8 cellular contexts compared by ENCODE assay signal in the genomic region with DNA sequence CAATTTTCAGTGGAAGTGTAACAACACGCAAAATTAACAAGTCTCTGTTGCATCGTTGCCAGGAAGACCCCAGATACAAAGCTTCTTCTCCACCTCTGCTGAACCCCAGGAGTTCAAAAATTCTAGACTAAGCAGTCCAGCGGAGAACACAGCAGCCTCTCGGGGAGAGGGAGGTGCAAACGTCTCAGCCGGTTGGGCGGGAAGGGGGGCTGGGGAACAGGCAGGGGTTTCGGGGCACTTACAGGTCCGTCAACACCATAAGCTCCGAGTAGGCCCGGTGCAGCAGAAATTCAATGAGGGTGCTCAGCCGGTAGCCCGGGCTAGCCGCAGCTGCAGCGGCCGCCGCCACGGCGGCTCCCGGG. TPM values are rescaled to one million over a fixed set of nuclear protein-coding genes. Genes with fewer than 3 reads are reported as not detected.
A peak's percentile ranks its signal among the peaks of the same experiment; 100 is the strongest.
DNase-seq lines count a peak whose midpoint lies in the region; ATAC-seq, FAIRE-seq and TF ChIP-seq lines count a peak whose summit lies in the region.

No MANE protein-coding gene starts in this region.

- no peak for TF ChIP-seq EP300 in gastroesophageal sphincter (IDR thresholded peaks at IDR 0.05)

- H3K36me3 ChIP-seq in HUES6 (ENCODE audit: control insufficient read depth, insufficient read depth, low read length) (peaks cover 5% of the 10 kb centered on the region; the same call in 1 of the 2 replicates), gastroesophageal sphincter (no peaks in the 10 kb centered on the region), trophoblast cell (ENCODE audit: control insufficient read depth in 1 of 2, insufficient read depth in 2 of 2, low read length in 2 of 2) (no peaks in the 10 kb centered on the region)

- H3K79me2 ChIP-seq in trophoblast cell (ENCODE audit: control insufficient read depth, insufficient read depth, low read length, poor library complexity): peaks cover 6% of the 10 kb centered on the region

- no peak for TF ChIP-seq CTCF in GM10248 (IDR thresholded peaks at IDR 0.05; ENCODE audit: control extremely low read depth, extremely low read depth, low read depth, missing control alignments)
- no peak for TF ChIP-seq CTCF in gastroesophageal sphincter (IDR thresholded peaks at IDR 0.05)
- no peak for TF ChIP-seq CTCF in D721Med (IDR thresholded peaks at IDR 0.05; ENCODE audit: insufficient read depth, missing control alignments)

- peak overlapping the region; percentile 75 for H4K12ac ChIP-seq in trophoblast cell (ENCODE audit: low read depth, low read length)

- no peak overlapping the region for H3K14ac ChIP-seq in trophoblast cell (ENCODE audit: low read length)

- H2BK120ac ChIP-seq in trophoblast cell (ENCODE audit: insufficient read depth, low read length, poor library complexity): peak overlapping the region; percentile 88

- FAIRE-seq in D721Med (lab: Jason Lieb, UNC): no peak

- CTCF ChIA-PET in GM10248 (lab: Yijun Ruan, JAX): interaction anchor here (0.7 to 1.4 kb wide), 5 partner anchors 8 to 450 kb away, joined by 3 to 4 read pairs (median 3); no protein-coding TSS in a partner anchor

- no peak overlapping the region for H2BK12ac ChIP-seq in trophoblast cell (ENCODE audit: low read length)

- peak overlapping the region; percentile 90 for H4K8ac ChIP-seq in trophoblast cell (ENCODE audit: low read depth, low read length)

- H3K27me3 ChIP-seq in HUES6 (ENCODE audit: control insufficient read depth, insufficient read depth, low read length) (no peaks in the 10 kb centered on the region), gastroesophageal sphincter (no peaks in the 10 kb centered on the region), trophoblast cell (ENCODE audit: insufficient read depth, low read length) (no peaks in the 10 kb centered on the region)

- H3K9me3 ChIP-seq in HUES6 (ENCODE audit: control insufficient read depth, insufficient read depth, low read depth, low read length) (no peaks in the 10 kb centered on the region), gastroesophageal sphincter (no peaks in the 10 kb centered on the region), trophoblast cell (ENCODE audit: insufficient read depth, low read depth, low read length) (no peaks in the 10 kb centered on the region)

- no peak overlapping the region for H3K23ac ChIP-seq in trophoblast cell (ENCODE audit: low read length)

- peak overlapping the region; percentile 79 for H3K4ac ChIP-seq in trophoblast cell (ENCODE audit: low read depth, low read length)

- peak overlapping the region; percentile 93 for H2AFZ ChIP-seq in trophoblast cell (ENCODE audit: insufficient read depth, low read length, poor library complexity)

- DNase-seq in GM10248 (ENCODE audit: extremely low spot score) (peak; percentile 36), trophoblast cell (peak in 1 of 2 donors; percentile 1), NCI-H187 (lab: John Stamatoyannopoulos, UW) (no peak), D721Med (ENCODE audit: insufficient read length, low spot score) (no peak), occipital lobe (lab: John Stamatoyannopoulos, UW) (no peak)
- DNase-seq in activated CD8-positive, alpha-beta memory T cell treated with anti-CD3 and anti-CD28 coated beads, Interleukin-2, amount 50 U/mL, for 48 hours: peak; percentile 59

- peak overlapping the region; percentile 94 for H4K91ac ChIP-seq in trophoblast cell (ENCODE audit: low read depth, low read length)

- TF ChIP-seq POLR2A in gastroesophageal sphincter (IDR thresholded peaks at IDR 0.05): no peak

- H3K4me1 ChIP-seq in HUES6 (ENCODE audit: control insufficient read depth, insufficient read depth, low read length) (peaks cover 9% of the 10 kb centered on the region), gastroesophageal sphincter (peaks cover 0 to 46% (median 0%) of the 10 kb centered on the region in 3 donors), trophoblast cell (ENCODE audit: control insufficient read depth in 1 of 2, insufficient read depth in 2 of 2, low read length in 2 of 2) (no peaks in the 10 kb centered on the region)

- H2AK5ac ChIP-seq in trophoblast cell (ENCODE audit: low read length): no peak overlapping the region

- peaks cover 6% of the 10 kb centered on the region for H3K79me1 ChIP-seq in trophoblast cell (ENCODE audit: low read length)

- H3K4me2 ChIP-seq in trophoblast cell (ENCODE audit: low read length): peak overlapping the region; percentile 67

- no peak overlapping the region for H3K18ac ChIP-seq in trophoblast cell (ENCODE audit: low read length)

- H3K27ac ChIP-seq in HUES6 (ENCODE audit: low read depth, low read length) (peak overlapping the region; percentile 64; the same call in 1 of the 2 replicates), gastroesophageal sphincter (peak overlapping the region; percentile 92 to 96 (median 92)), trophoblast cell (ENCODE audit: low read depth, low read length) (peak overlapping the region; percentile 93)

- POLR2A ChIA-PET in GM10248 (lab: Yijun Ruan, JAX): interaction anchor here (0.6 kb wide), 1 partner anchor 593 kb away, joined by 3 read pairs; no protein-coding TSS in a partner anchor

- H3K9ac ChIP-seq in HUES6 (ENCODE audit: low read length) (peak overlapping the region; percentile 71), trophoblast cell (ENCODE audit: low read length) (peak overlapping the region; percentile 72)

- no peak for ATAC-seq in gastroesophageal sphincter

- H3K4me3 ChIP-seq in HUES6 (ENCODE audit: low read depth, low read length) (peak overlapping the region; percentile 69), gastroesophageal sphincter (peak overlapping the region; percentile 72 to 76), trophoblast cell (ENCODE audit: low read depth, low read length) (peak overlapping the region; percentile 97)

- 0% methylated on average over 2 of the region's 20 CpGs; no CpG with 5 or more reads in 1 of the 2 donors for WGBS in gastroesophageal sphincter (ENCODE audit: low coverage in 1 of 2), 2 donors
- WGBS in trophoblast cell (ENCODE audit: extremely low coverage, insufficient coverage, insufficient read length): no CpG with 5 or more reads among the region's 20 CpGs

- H2BK5ac ChIP-seq in trophoblast cell (ENCODE audit: low read depth, low read length, poor library complexity): peak overlapping the region; percentile 88

RNA-seq across cellular contexts. Expression of a gene that starts 0.4 kb away (rescaled TPM):
- 10 to 100 TPM; 19.4 to 33.1 (median 24.3) TPM for total RNA-seq in gastroesophageal sphincter
- 69.2 and 71.0 TPM in 2 replicates for polyA plus RNA-seq in trophoblast cell (2013)
- total RNA-seq in occipital lobe: 27.5 TPM

Comparison
In these comparisons a context has a peak if more than half of its experiments do, and no peak if none do; other contexts are left out.
1. DNase-seq: peak in GM10248 (single experiment) and activated CD8-positive, alpha-beta memory T cell treated with anti-CD3 and anti-CD28 coated beads, Interleukin-2, amount 50 U/mL, for 48 hours (single experiment); none in NCI-H187 (0 of 2), D721Med (single experiment) and occipital lobe (single experiment).
2. Peak in every context shown above with its lines, with median percentiles within 50 percentile points of each other: H3K27ac ChIP-seq and H3K4me3 ChIP-seq.